9 cellular contexts compared by ENCODE assay signal in genomic region chr1:42682484-42682738, GRCh38. TPM values are rescaled to one million over a fixed set of nuclear protein-coding genes. Genes with fewer than 3 reads are reported as not detected.
DNase-seq lines count a peak whose midpoint lies in the region; ATAC-seq, FAIRE-seq and TF ChIP-seq lines count a peak whose summit lies in the region.
"Not testable (repeated sequence)": the region's sequence is repeated elsewhere in the genome, so short reads cannot be mapped to it uniquely, and the experiment has no call there.
"Had no signal": no experiment of that assay in that cellular context is flagged by ENCODE, and none has a peak within 500 bp of the region (broad histone marks: within the 10 kb centered on the region; RNA-seq: fewer than 3 reads in every experiment).

No MANE protein-coding gene starts in this region.

- H3K9me3 Mint-ChIP-seq in activated T-cell treated with anti-CD3 and anti-CD28 coated beads, Interleukin-2, amount 50 U/mL, for 72 hours; effector memory CD8-positive, alpha-beta T cell: not testable (repeated sequence)

- not testable (repeated sequence) for H3K9ac ChIP-seq in kidney (ENCODE audit: low read length in 2 of 2)

- H3K27ac ChIP-seq in kidney (ENCODE audit: low read depth in 2 of 2, low read length in 2 of 2) = peak overlapping the region; percentile 18 to 33
- peak overlapping the region; percentile 79 to 93 (median 81) for H3K27ac ChIP-seq in pancreas
- peak overlapping the region; percentile 97 for H3K27ac ChIP-seq in vagina

- TF ChIP-seq POLR2A in vagina (IDR thresholded peaks at IDR 0.05) = not testable (repeated sequence)

- H3K36me3 Mint-ChIP-seq in activated T-cell treated with anti-CD3 and anti-CD28 coated beads, Interleukin-2, amount 50 U/mL, for 72 hours (ENCODE audit: insufficient read depth in 2 of 2) = peaks cover 16 to 20% of the 10 kb centered on the region in 2 donors
- peaks cover 41% of the 10 kb centered on the region for H3K36me3 Mint-ChIP-seq in effector memory CD8-positive, alpha-beta T cell (ENCODE audit: insufficient read depth)

- not testable (repeated sequence) for H3K27me3 Mint-ChIP-seq in activated T-cell treated with anti-CD3 and anti-CD28 coated beads, Interleukin-2, amount 50 U/mL, for 72 hours (ENCODE audit: low read depth); effector memory CD8-positive, alpha-beta T cell

- peak overlapping the region; percentile 96 for H3K27ac Mint-ChIP-seq in activated T-cell treated with anti-CD3 and anti-CD28 coated beads, Interleukin-2, amount 50 U/mL, for 72 hours
- H3K27ac Mint-ChIP-seq in effector memory CD8-positive, alpha-beta T cell = peak overlapping the region; percentile 96 to 98

- H3K36me3 ChIP-seq in MG63 = peaks cover 43% of the 10 kb centered on the region
- H3K36me3 ChIP-seq in kidney (ENCODE audit: control insufficient read depth in 1 of 2, insufficient read depth in 2 of 2, low read length in 2 of 2); pancreas; vagina: not testable (repeated sequence)

- H3K27me3 ChIP-seq in MG63, pancreas, vagina: not testable (repeated sequence)

- intact Hi-C loops in kidney (cut with DNase I); pancreas (cut with DNase I): not testable (repeated sequence)
- intact Hi-C loops in vagina (cut with DNase I) = loop anchor here (5.0 kb wide), 2 partner anchors 85 to 240 kb away; partner anchors contain the start of genes C1orf50 and P3H1

- H3K4me1 Mint-ChIP-seq in activated T-cell treated with anti-CD3 and anti-CD28 coated beads, Interleukin-2, amount 50 U/mL, for 72 hours (ENCODE audit: low read depth) = peaks cover 54% of the 10 kb centered on the region
- peaks cover 42 to 57% of the 10 kb centered on the region in 2 donors for H3K4me1 Mint-ChIP-seq in effector memory CD8-positive, alpha-beta T cell (ENCODE audit: low read depth in 2 of 2)

- TF ChIP-seq CTCF in kidney (IDR thresholded peaks at IDR 0.05; ENCODE audit: borderline replicate concordance, extremely low read depth, insufficient read depth); pancreas (IDR thresholded peaks at IDR 0.05); vagina (IDR thresholded peaks at IDR 0.05): not testable (repeated sequence)

- peak overlapping the region; percentile 94 to 98 for H3K4me3 Mint-ChIP-seq in activated T-cell treated with anti-CD3 and anti-CD28 coated beads, Interleukin-2, amount 50 U/mL, for 72 hours
- H3K4me3 Mint-ChIP-seq in effector memory CD8-positive, alpha-beta T cell = peak overlapping the region; percentile 97 to 98

- H3K4me3 ChIP-seq in MG63 (peak overlapping the region; percentile 87), kidney (ENCODE audit: low read length in 2 of 2) (peak overlapping the region in 1 of 2 donors; percentile 90), pancreas (peak overlapping the region; percentile 82 to 93 (median 88)), vagina (peak overlapping the region; percentile 83 to 98)

- not testable (repeated sequence) for FAIRE-seq in kidney (lab: Jason Lieb, UNC); pancreas (lab: Jason Lieb, UNC)

- ATAC-seq in GM18907 (IDR thresholded peaks at IDR 0.05; ENCODE audit: unreplicated experiment) (peak; percentile 25), HG02642 (IDR thresholded peaks at IDR 0.05; ENCODE audit: poor library complexity, unreplicated experiment) (peak; percentile 29), pancreas (peak; percentile 11 to 34 (median 19))
- peak; percentile 21 to 31 for ATAC-seq in activated T-cell treated with anti-CD3 and anti-CD28 coated beads, Interleukin-2, amount 50 U/mL, for 72 hours (replicated peaks in 1 of 2)
- peak; percentile 11 for ATAC-seq in effector memory CD8-positive, alpha-beta T cell (replicated peaks)

- H3K4me1 ChIP-seq in kidney (ENCODE audit: control insufficient read depth in 1 of 2, insufficient read depth in 1 of 2, low read depth in 1 of 2, low read length in 2 of 2) = peaks cover 10 to 14% of the 10 kb centered on the region in 2 donors
- peaks cover 15 to 36% (median 21%) of the 10 kb centered on the region in 3 donors for H3K4me1 ChIP-seq in pancreas
- H3K4me1 ChIP-seq in vagina = peaks cover 55% of the 10 kb centered on the region

- H3K9me3 ChIP-seq in MG63; kidney (ENCODE audit: control insufficient read depth in 1 of 2, low read length in 2 of 2); pancreas; vagina: not testable (repeated sequence)

- WGBS in pancreas, 2 donors = 0 to 1% methylated on average over 19 to 33 of the region's 33 CpGs

- not testable (repeated sequence) for DNase-seq in MG63; activated T-cell treated with anti-CD3 and anti-CD28 coated beads, Interleukin-2, amount 50 U/mL, for 72 hours; effector memory CD8-positive, alpha-beta T cell; kidney; vagina (ENCODE audit: extremely low spot score in 2 of 2)
- DNase-seq in pancreas = peak in 1 of 6 donors; percentile 62

RNA-seq across cellular contexts. Expression of gene YBX1, which starts 0.2 kb away (rescaled TPM):
- total RNA-seq in MG63 (2014; rRNA removed; shearing (Covaris generic); ENCODE audit: low replicate concordance) = 1,830 and 1,912 TPM in 2 replicates
- 100 to 1,000 TPM; 486 to 615 TPM for total RNA-seq in activated T-cell treated with anti-CD3 and anti-CD28 coated beads, Interleukin-2, amount 50 U/mL, for 72 hours
- total RNA-seq in kidney (395 TPM), pancreas (100 to 1,000 TPM in 5 of 6 donors, 10 to 100 TPM in 1; 97.4 to 240 (median 207) TPM), vagina (397 TPM)
- polyA plus RNA-seq in kidney (ENCODE audit: insufficient read depth, low read depth, low replicate concordance) (418 TPM), pancreas (100 to 1,000 TPM; 164 to 193 TPM)

RNA-seq across cellular contexts. Expression of gene PPIH, which starts 24.2 kb away (rescaled TPM):
- 79.5 and 110 TPM in 2 replicates for total RNA-seq in MG63 (2014; rRNA removed; shearing (Covaris generic); ENCODE audit: low replicate concordance)
- total RNA-seq in activated T-cell treated with anti-CD3 and anti-CD28 coated beads, Interleukin-2, amount 50 U/mL, for 72 hours = 10 to 100 TPM; 74.2 to 89.9 TPM
- total RNA-seq in kidney (25.6 TPM), pancreas (10 to 100 TPM in 3 of 6 donors, 1 to 10 TPM in 3; 7.6 to 12.1 (median 9.1) TPM), vagina (30.0 TPM)
- polyA plus RNA-seq in kidney (ENCODE audit: insufficient read depth, low read depth, low replicate concordance) (40.7 TPM), pancreas (10 to 100 TPM; 13.4 to 22.4 TPM)

RNA-seq across cellular contexts. Expression of gene CLDN19, which starts 57.6 kb away (rescaled TPM):
- 0.99 TPM in 1 of 2 replicates, not detected in the other for total RNA-seq in MG63 (2014; rRNA removed; shearing (Covaris generic); ENCODE audit: low replicate concordance)
- total RNA-seq in activated T-cell treated with anti-CD3 and anti-CD28 coated beads, Interleukin-2, amount 50 U/mL, for 72 hours = not detected
- total RNA-seq in kidney = 23.2 TPM
- polyA plus RNA-seq in kidney (ENCODE audit: insufficient read depth, low read depth, low replicate concordance) = 42.5 TPM
- total RNA-seq in pancreas = not detected
- under 1 TPM in 1 of 2 donors, not detected in 1; 0.04 TPM for polyA plus RNA-seq in pancreas
- not detected for total RNA-seq in vagina
- total RNA-seq: cerebellum had no signal

Comparison
In these comparisons a context has a peak if more than half of its experiments do, and no peak if none do; other contexts are left out.
1. H3K27ac ChIP-seq: peak in every context shown above with its lines; median percentile 97 in vagina; 81 in pancreas; 26 in kidney.
2. RNA of gene CLDN19, which starts 57.6 kb away (total RNA-seq): 23.2 TPM in kidney (single experiment); not detected in activated T-cell treated with anti-CD3 and anti-CD28 coated beads, Interleukin-2, amount 50 U/mL, for 72 hours, 0.99 TPM in MG63, not detected in pancreas and not detected in vagina (single experiment); every median in the first group is over 10 times any median in the second.
3. Peak in every context shown above with its lines, with median percentiles within 50 percentile points of each other: ATAC-seq.